In the genomic region with DNA sequence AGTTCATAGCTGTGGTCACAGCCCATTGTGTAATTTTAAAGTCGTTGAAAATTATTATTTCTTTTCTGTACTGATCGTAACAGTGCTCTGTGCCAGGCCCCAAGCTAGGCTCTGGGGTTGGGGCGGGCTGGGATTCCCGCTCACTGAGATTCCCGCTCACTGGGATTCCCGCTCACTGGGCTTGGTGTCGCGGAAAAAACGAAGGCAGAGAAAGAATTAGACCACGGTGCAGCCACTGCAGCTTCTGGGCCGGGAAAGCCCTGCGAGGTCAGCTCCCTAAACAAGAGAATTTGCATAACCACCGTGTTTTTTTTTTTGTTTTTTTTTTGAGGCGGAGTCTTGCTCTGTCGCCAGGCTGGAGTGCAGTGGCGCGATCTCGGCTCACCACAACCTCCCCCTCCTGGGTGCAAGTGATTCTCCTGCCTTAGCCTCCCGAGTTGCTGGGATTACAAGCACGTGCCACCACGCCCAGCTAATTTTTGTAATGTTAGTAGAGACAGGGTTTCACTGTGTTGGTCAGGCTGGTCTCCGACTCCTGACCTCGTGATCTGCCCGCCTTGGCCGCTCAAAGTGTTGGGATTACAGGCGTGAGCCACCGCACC, we compare ENCODE assay signal across 10 cellular contexts. TPM values are rescaled to one million over a fixed set of nuclear protein-coding genes. Genes with fewer than 3 reads are reported as not detected.
A peak's percentile ranks its signal among the peaks of the same experiment; 100 is the strongest.
DNase-seq lines count a peak whose midpoint lies in the region; ATAC-seq and TF ChIP-seq lines count a peak whose summit lies in the region.
"Had no signal": no experiment of that assay in that cellular context is flagged by ENCODE, and none has a peak within 500 bp of the region (broad histone marks: within the 10 kb centered on the region; RNA-seq: fewer than 3 reads in every experiment).

No MANE protein-coding gene starts in this region.

- no peak for TF ChIP-seq CTCF in activated CD8-positive, alpha-beta T cell treated with anti-CD3 and anti-CD28 coated beads for 36 hours (IDR thresholded peaks at IDR 0.05)
- TF ChIP-seq CTCF in astrocyte of the spinal cord (IDR thresholded peaks at IDR 0.05; ENCODE audit: low read depth, low read length) = no peak
- no peak for TF ChIP-seq CTCF in suprapubic skin (IDR thresholded peaks at IDR 0.05)
- TF ChIP-seq CTCF in dorsolateral prefrontal cortex (IDR thresholded peaks at IDR 0.05 in 54 of 56, conservative IDR thresholded peaks at IDR 0.05 in 2 of 56; ENCODE audit: low read depth in 1 of 56, partially characterized antibody in 56 of 56) = no peak

- H3K9me3 ChIP-seq in suprapubic skin (no peaks in the 10 kb centered on the region), trophoblast cell (ENCODE audit: insufficient read depth, low read depth, low read length) (peaks cover 13% of the 10 kb centered on the region)
- H3K9me3 ChIP-seq: thoracic aorta had no signal

- intact Hi-C loops in activated CD8-positive, alpha-beta T cell treated with anti-CD3 and anti-CD28 coated beads for 36 hours (cut with micrococcal nuclease) = no loop called here
- intact Hi-C loops in dorsolateral prefrontal cortex (cut with DNase I) = no loop called here

- H3K27ac Mint-ChIP-seq in activated CD8-positive, alpha-beta T cell treated with anti-CD3 and anti-CD28 coated beads for 36 hours = peak overlapping the region; percentile 20
- no peak overlapping the region for H3K27ac Mint-ChIP-seq in activated CD8-positive, alpha-beta T cell treated with anti-CD3 and anti-CD28 coated beads, Interleukin-2, amount 10 ng/mL, durations not matched to agents 7 days and 5 days
- H3K27ac Mint-ChIP-seq: T-helper 1 cell treated with Interleukin-12 subunit alpha and Interleukin-12 subunit beta and Interleukin-4 antibody, amounts not matched to agents 30 μg/mL and 1 μg/mL, for 36 hours had no signal

- DNase-seq in activated CD8-positive, alpha-beta T cell treated with anti-CD3 and anti-CD28 coated beads for 36 hours = peak; percentile 22
- no peak for DNase-seq in activated CD8-positive, alpha-beta T cell treated with anti-CD3 and anti-CD28 coated beads, Interleukin-2, amount 10 ng/mL, durations not matched to agents 7 days and 5 days
- DNase-seq in astrocyte of the spinal cord (ENCODE audit: low read depth, low spot score) = peak; percentile 33
- DNase-seq in suprapubic skin (ENCODE audit: low spot score in 2 of 2) = peak; percentile 82 to 84
- DNase-seq in dorsolateral prefrontal cortex = no peak
- DNase-seq in stimulated activated CD4-positive, alpha-beta T cell treated with anti-CD3 and anti-CD28 coated beads, Interleukin-12 subunit alpha, Interleukin-12 subunit beta, amount 100 ng/mL, for 4 hours = no peak
- DNase-seq in trophoblast cell = no peak

- no peak overlapping the region for H3K14ac ChIP-seq in trophoblast cell (ENCODE audit: low read length)

- H2BK12ac ChIP-seq in trophoblast cell (ENCODE audit: low read length) = no peak overlapping the region

- no peaks in the 10 kb centered on the region for H3K79me1 ChIP-seq in trophoblast cell (ENCODE audit: low read length)

- no peak for TF ChIP-seq POLR2A in suprapubic skin (IDR thresholded peaks at IDR 0.05)

- H3K27me3 Mint-ChIP-seq in activated CD8-positive, alpha-beta T cell treated with anti-CD3 and anti-CD28 coated beads for 36 hours = no peaks in the 10 kb centered on the region
- H3K27me3 Mint-ChIP-seq in activated CD8-positive, alpha-beta T cell treated with anti-CD3 and anti-CD28 coated beads, Interleukin-2, amount 10 ng/mL, durations not matched to agents 7 days and 5 days (ENCODE audit: low read depth) = no peaks in the 10 kb centered on the region

- peak overlapping the region; percentile 67 for H3K27ac ChIP-seq in suprapubic skin
- H3K27ac ChIP-seq in dorsolateral prefrontal cortex = peak overlapping the region in 4 of 59 donors; percentile 3 to 31 (median 11)
- no peak overlapping the region for H3K27ac ChIP-seq in trophoblast cell (ENCODE audit: low read depth, low read length)
- H3K27ac ChIP-seq: thoracic aorta had no signal

- H4K12ac ChIP-seq in trophoblast cell (ENCODE audit: low read depth, low read length) = no peak overlapping the region

- in situ Hi-C loops in astrocyte of the spinal cord (cut with HindIII; ENCODE audit: low sequenced_read_pairs) = no loop called here

- H3K4me1 ChIP-seq in suprapubic skin (peaks cover 53% of the 10 kb centered on the region), trophoblast cell (ENCODE audit: control insufficient read depth in 1 of 2, insufficient read depth in 2 of 2, low read length in 2 of 2) (no peaks in the 10 kb centered on the region)

- CTCF ChIA-PET in activated CD8-positive, alpha-beta T cell treated with anti-CD3 and anti-CD28 coated beads for 36 hours (lab: Charles Lee) = interaction anchor here (2.9 kb wide), 1 partner anchor 11 kb away, joined by 13 read pairs; no protein-coding TSS in a partner anchor
- CTCF ChIA-PET in activated CD8-positive, alpha-beta T cell treated with anti-CD3 and anti-CD28 coated beads, Interleukin-2, amount 10 ng/mL, durations not matched to agents 7 days and 5 days (lab: Charles Lee) = interaction anchor here (0.7 to 0.9 kb wide), 2 partner anchors 10 to 30 kb away, joined by 3 read pairs; no protein-coding TSS in a partner anchor

- H4K8ac ChIP-seq in trophoblast cell (ENCODE audit: low read depth, low read length) = no peak overlapping the region

- H3K79me2 ChIP-seq in trophoblast cell (ENCODE audit: control insufficient read depth, insufficient read depth, low read length, poor library complexity) = no peaks in the 10 kb centered on the region

- ATAC-seq in activated CD8-positive, alpha-beta T cell treated with anti-CD3 and anti-CD28 coated beads for 36 hours = peak; percentile 42
- ATAC-seq in activated CD8-positive, alpha-beta T cell treated with anti-CD3 and anti-CD28 coated beads, Interleukin-2, amount 10 ng/mL, durations not matched to agents 7 days and 5 days = no peak
- peak; percentile 68 for ATAC-seq in HG03060 (IDR thresholded peaks at IDR 0.05; ENCODE audit: low read depth, unreplicated experiment)

- no peak overlapping the region for H2AK5ac ChIP-seq in trophoblast cell (ENCODE audit: low read length)

- no peak overlapping the region for H3K23ac ChIP-seq in trophoblast cell (ENCODE audit: low read length)

- peaks cover 19% of the 10 kb centered on the region for H3K36me3 Mint-ChIP-seq in activated CD8-positive, alpha-beta T cell treated with anti-CD3 and anti-CD28 coated beads for 36 hours (ENCODE audit: low read depth)
- H3K36me3 Mint-ChIP-seq in activated CD8-positive, alpha-beta T cell treated with anti-CD3 and anti-CD28 coated beads, Interleukin-2, amount 10 ng/mL, durations not matched to agents 7 days and 5 days (ENCODE audit: low read depth) = peaks cover 9% of the 10 kb centered on the region

- no peak overlapping the region for H2AFZ ChIP-seq in trophoblast cell (ENCODE audit: insufficient read depth, low read length, poor library complexity)

- no peak overlapping the region for H3K4me2 ChIP-seq in trophoblast cell (ENCODE audit: low read length)

- no peak overlapping the region for H3K4ac ChIP-seq in trophoblast cell (ENCODE audit: low read depth, low read length)

- H3K9ac ChIP-seq in trophoblast cell (ENCODE audit: low read length) = no peak overlapping the region

- H3K9me3 Mint-ChIP-seq in activated CD8-positive, alpha-beta T cell treated with anti-CD3 and anti-CD28 coated beads for 36 hours = no peaks in the 10 kb centered on the region
- no peaks in the 10 kb centered on the region for H3K9me3 Mint-ChIP-seq in activated CD8-positive, alpha-beta T cell treated with anti-CD3 and anti-CD28 coated beads, Interleukin-2, amount 10 ng/mL, durations not matched to agents 7 days and 5 days (ENCODE audit: insufficient read depth)
- H3K9me3 Mint-ChIP-seq: T-helper 1 cell treated with Interleukin-12 subunit alpha and Interleukin-12 subunit beta and Interleukin-4 antibody, amounts not matched to agents 30 μg/mL and 1 μg/mL, for 36 hours had no signal

- H3K27me3 ChIP-seq in suprapubic skin = no peaks in the 10 kb centered on the region
- H3K27me3 ChIP-seq in dorsolateral prefrontal cortex = no peaks in the 10 kb centered on the region
- no peaks in the 10 kb centered on the region for H3K27me3 ChIP-seq in trophoblast cell (ENCODE audit: insufficient read depth, low read length)

- 60% methylated on average over 27 of the region's 27 CpGs for WGBS in suprapubic skin
- WGBS in trophoblast cell (ENCODE audit: extremely low coverage, insufficient coverage, insufficient read length) = no CpG with 5 or more reads among the region's 27 CpGs

- H2BK120ac ChIP-seq in trophoblast cell (ENCODE audit: insufficient read depth, low read length, poor library complexity) = no peak overlapping the region

- H3K4me1 Mint-ChIP-seq in activated CD8-positive, alpha-beta T cell treated with anti-CD3 and anti-CD28 coated beads for 36 hours (ENCODE audit: low read depth) = peaks cover 47% of the 10 kb centered on the region
- H3K4me1 Mint-ChIP-seq in activated CD8-positive, alpha-beta T cell treated with anti-CD3 and anti-CD28 coated beads, Interleukin-2, amount 10 ng/mL, durations not matched to agents 7 days and 5 days (ENCODE audit: low read depth) = peaks cover 24% of the 10 kb centered on the region

- no peak overlapping the region for H3K18ac ChIP-seq in trophoblast cell (ENCODE audit: low read length)

- H3K4me3 Mint-ChIP-seq in activated CD8-positive, alpha-beta T cell treated with anti-CD3 and anti-CD28 coated beads for 36 hours = no peak overlapping the region
- no peak overlapping the region for H3K4me3 Mint-ChIP-seq in activated CD8-positive, alpha-beta T cell treated with anti-CD3 and anti-CD28 coated beads, Interleukin-2, amount 10 ng/mL, durations not matched to agents 7 days and 5 days
- H3K4me3 Mint-ChIP-seq: T-helper 1 cell treated with Interleukin-12 subunit alpha and Interleukin-12 subunit beta and Interleukin-4 antibody, amounts not matched to agents 30 μg/mL and 1 μg/mL, for 36 hours had no signal

- H2BK5ac ChIP-seq in trophoblast cell (ENCODE audit: low read depth, low read length, poor library complexity) = no peak overlapping the region

- POLR2A ChIA-PET in activated CD8-positive, alpha-beta T cell treated with anti-CD3 and anti-CD28 coated beads for 36 hours (lab: Charles Lee) = interaction anchor here (0.9 to 1.4 kb wide), 3 partner anchors 11 to 72 kb away, joined by 4 to 5 read pairs (median 4); no protein-coding TSS in a partner anchor
- POLR2A ChIA-PET in activated CD8-positive, alpha-beta T cell treated with anti-CD3 and anti-CD28 coated beads, Interleukin-2, amount 10 ng/mL, durations not matched to agents 7 days and 5 days (lab: Charles Lee) = interaction anchor here (1.0 kb wide), 1 partner anchor 62 kb away, joined by 3 read pairs; the partner anchor contains the start of gene AP5Z1

- peaks cover 7% of the 10 kb centered on the region for H3K36me3 ChIP-seq in suprapubic skin
- H3K36me3 ChIP-seq in trophoblast cell (ENCODE audit: control insufficient read depth in 1 of 2, insufficient read depth in 2 of 2, low read length in 2 of 2) = peaks cover 5 to 7% of the 10 kb centered on the region in 2 experiments
- H3K36me3 ChIP-seq: thoracic aorta had no signal

- H3K4me3 ChIP-seq in astrocyte of the spinal cord (ENCODE audit: low read depth, low read length) (no peak overlapping the region), suprapubic skin (no peak overlapping the region), dorsolateral prefrontal cortex (no peak overlapping the region), trophoblast cell (ENCODE audit: low read depth, low read length) (no peak overlapping the region)
- H3K4me3 ChIP-seq: thoracic aorta had no signal

- TF ChIP-seq EP300 in suprapubic skin (IDR thresholded peaks at IDR 0.05) = no peak

- H4K91ac ChIP-seq in trophoblast cell (ENCODE audit: low read depth, low read length) = no peak overlapping the region

RNA-seq across cellular contexts. Expression of gene FOXK1, which starts 31.2 kb away (rescaled TPM):
- 10 to 100 TPM; 38.5 to 39.6 TPM for total RNA-seq in activated CD8-positive, alpha-beta T cell treated with anti-CD3 and anti-CD28 coated beads for 36 hours
- total RNA-seq in activated CD8-positive, alpha-beta T cell treated with anti-CD3 and anti-CD28 coated beads, Interleukin-2, amount 10 ng/mL, durations not matched to agents 7 days and 5 days = 10 to 100 TPM; 26.8 to 28.5 TPM
- 10 to 100 TPM; 37.5 to 68.5 (median 46.6) TPM for total RNA-seq in suprapubic skin
- 10 to 100 TPM; 45.2 to 88.6 (median 58.7) TPM for total RNA-seq in dorsolateral prefrontal cortex
- polyA plus RNA-seq in trophoblast cell (2013) = 6.5 and 6.6 TPM in 2 replicates

Comparison
In these comparisons a context has a peak if more than half of its experiments do, and no peak if none do; other contexts are left out.
1. DNase-seq: peak in activated CD8-positive, alpha-beta T cell treated with anti-CD3 and anti-CD28 coated beads for 36 hours (single experiment), astrocyte of the spinal cord (single experiment) and suprapubic skin (2 of 2); none in activated CD8-positive, alpha-beta T cell treated with anti-CD3 and anti-CD28 coated beads, Interleukin-2, amount 10 ng/mL, durations not matched to agents 7 days and 5 days (single experiment), dorsolateral prefrontal cortex (0 of 10), stimulated activated CD4-positive, alpha-beta T cell treated with anti-CD3 and anti-CD28 coated beads, Interleukin-12 subunit alpha, Interleukin-12 subunit beta, amount 100 ng/mL, for 4 hours (single experiment) and trophoblast cell (0 of 2).